Comparison of ENCODE assay signal across 10 cellular contexts in genomic region chr9:134374301-134375010, GRCh38. TPM values are rescaled to one million over a fixed set of nuclear protein-coding genes. Genes with fewer than 3 reads are reported as not detected.
DNase-seq lines count a peak whose midpoint lies in the region; ATAC-seq and TF ChIP-seq lines count a peak whose summit lies in the region.
"Had no signal": no experiment of that assay in that cellular context is flagged by ENCODE, and none has a peak within 500 bp of the region (broad histone marks: within the 10 kb centered on the region; RNA-seq: fewer than 3 reads in every experiment).

No MANE protein-coding gene starts in this region.

- H3K9me3 ChIP-seq in HUES64 (ENCODE audit: insufficient read depth, low read depth, low read length): no peaks in the 10 kb centered on the region
- H3K9me3 ChIP-seq in ascending aorta: no peaks in the 10 kb centered on the region
- H3K9me3 ChIP-seq in left lung: no peaks in the 10 kb centered on the region

- DNase-seq in ascending aorta (ENCODE audit: low spot score in 2 of 2) (no peak), left lung (peak in 1 of 2 donors; percentile 67), sciatic nerve (ENCODE audit: low spot score) (no peak), UCSD-AML1 (lab: John Stamatoyannopoulos, UW; ENCODE audit: unreplicated experiment) (no peak)
- no peak for DNase-seq in stimulated activated naive B cell treated with anti-CD40 and anti-IgM and Interleukin-4, amounts not matched to agents 10 μg/mL and 1 μg/mL and 100 μg/mL, for 72 hours
- no peak for DNase-seq in activated CD8-positive, alpha-beta T cell treated with anti-CD3 and anti-CD28 coated beads, Interleukin-2, amount 10 ng/mL, durations not matched to agents 7 days and 5 days
- DNase-seq: NCI-H1417 treated with DMSO at 0.1 percent for 48 hours, T-cell had no signal

- no peak overlapping the region for H3K4me3 ChIP-seq in HUES64 (ENCODE audit: low read length)
- peak overlapping the region in 1 of 2 donors; percentile 35 for H3K4me3 ChIP-seq in ascending aorta
- peak overlapping the region in 1 of 2 donors; percentile 35 for H3K4me3 ChIP-seq in left lung

- POLR2A ChIA-PET in activated CD8-positive, alpha-beta T cell treated with anti-CD3 and anti-CD28 coated beads, Interleukin-2, amount 10 ng/mL, durations not matched to agents 7 days and 5 days (lab: Charles Lee): no interaction called here

- no peaks in the 10 kb centered on the region for H3K36me3 Mint-ChIP-seq in stimulated activated naive B cell treated with anti-CD40 and anti-IgM and Interleukin-4, amounts not matched to agents 10 μg/mL and 1 μg/mL and 100 μg/mL, for 72 hours
- no peaks in the 10 kb centered on the region for H3K36me3 Mint-ChIP-seq in activated CD8-positive, alpha-beta T cell treated with anti-CD3 and anti-CD28 coated beads, Interleukin-2, amount 10 ng/mL, durations not matched to agents 7 days and 5 days (ENCODE audit: low read depth)
- H3K36me3 Mint-ChIP-seq: T-cell had no signal

- ATAC-seq in left lung (no peak), sciatic nerve (no peak), GM21825 (IDR thresholded peaks at IDR 0.05; ENCODE audit: unreplicated experiment) (no peak)
- ATAC-seq in stimulated activated naive B cell treated with anti-CD40 and anti-IgM and Interleukin-4, amounts not matched to agents 10 μg/mL and 1 μg/mL and 100 μg/mL, for 72 hours (replicated peaks): peak; percentile 43 to 52
- ATAC-seq in activated CD8-positive, alpha-beta T cell treated with anti-CD3 and anti-CD28 coated beads, Interleukin-2, amount 10 ng/mL, durations not matched to agents 7 days and 5 days: no peak
- ATAC-seq: T-cell had no signal

- no peaks in the 10 kb centered on the region for H3K9me3 Mint-ChIP-seq in stimulated activated naive B cell treated with anti-CD40 and anti-IgM and Interleukin-4, amounts not matched to agents 10 μg/mL and 1 μg/mL and 100 μg/mL, for 72 hours
- H3K9me3 Mint-ChIP-seq in activated CD8-positive, alpha-beta T cell treated with anti-CD3 and anti-CD28 coated beads, Interleukin-2, amount 10 ng/mL, durations not matched to agents 7 days and 5 days (ENCODE audit: insufficient read depth): no peaks in the 10 kb centered on the region
- H3K9me3 Mint-ChIP-seq: T-cell had no signal

- whole genome bisulfite sequencing in HUES64: 93% methylated on average over 21 of the region's 21 CpGs

- H3K27ac Mint-ChIP-seq in stimulated activated naive B cell treated with anti-CD40 and anti-IgM and Interleukin-4, amounts not matched to agents 10 μg/mL and 1 μg/mL and 100 μg/mL, for 72 hours: no peak overlapping the region
- no peak overlapping the region for H3K27ac Mint-ChIP-seq in activated CD8-positive, alpha-beta T cell treated with anti-CD3 and anti-CD28 coated beads, Interleukin-2, amount 10 ng/mL, durations not matched to agents 7 days and 5 days
- H3K27ac Mint-ChIP-seq: T-cell had no signal

- peaks cover 5 to 28% of the 10 kb centered on the region in 2 donors for H3K27me3 Mint-ChIP-seq in stimulated activated naive B cell treated with anti-CD40 and anti-IgM and Interleukin-4, amounts not matched to agents 10 μg/mL and 1 μg/mL and 100 μg/mL, for 72 hours
- peaks cover 3% of the 10 kb centered on the region for H3K27me3 Mint-ChIP-seq in activated CD8-positive, alpha-beta T cell treated with anti-CD3 and anti-CD28 coated beads, Interleukin-2, amount 10 ng/mL, durations not matched to agents 7 days and 5 days (ENCODE audit: low read depth)
- H3K27me3 Mint-ChIP-seq: T-cell had no signal

- no peaks in the 10 kb centered on the region for H3K36me3 ChIP-seq in HUES64 (ENCODE audit: insufficient read depth, low read length)
- H3K36me3 ChIP-seq in ascending aorta: no peaks in the 10 kb centered on the region
- no peaks in the 10 kb centered on the region for H3K36me3 ChIP-seq in left lung

- H3K4me1 Mint-ChIP-seq in stimulated activated naive B cell treated with anti-CD40 and anti-IgM and Interleukin-4, amounts not matched to agents 10 μg/mL and 1 μg/mL and 100 μg/mL, for 72 hours: peaks cover 15 to 18% of the 10 kb centered on the region in 2 donors
- H3K4me1 Mint-ChIP-seq in activated CD8-positive, alpha-beta T cell treated with anti-CD3 and anti-CD28 coated beads, Interleukin-2, amount 10 ng/mL, durations not matched to agents 7 days and 5 days (ENCODE audit: low read depth): no peaks in the 10 kb centered on the region

- no peak overlapping the region for H3K4me3 Mint-ChIP-seq in stimulated activated naive B cell treated with anti-CD40 and anti-IgM and Interleukin-4, amounts not matched to agents 10 μg/mL and 1 μg/mL and 100 μg/mL, for 72 hours
- no peak overlapping the region for H3K4me3 Mint-ChIP-seq in activated CD8-positive, alpha-beta T cell treated with anti-CD3 and anti-CD28 coated beads, Interleukin-2, amount 10 ng/mL, durations not matched to agents 7 days and 5 days
- H3K4me3 Mint-ChIP-seq: T-cell had no signal

- intact Hi-C loops in ascending aorta (cut with DNase I) (loop anchor here (5.0 kb wide), 1 partner anchor 68 kb away; no protein-coding TSS in a partner anchor), left lung (cut with DNase I) (no loop called here), sciatic nerve (cut with DNase I) (loop anchor here (5.0 kb wide), 1 partner anchor 202 kb away; no protein-coding TSS in a partner anchor)

- CTCF ChIA-PET in activated CD8-positive, alpha-beta T cell treated with anti-CD3 and anti-CD28 coated beads, Interleukin-2, amount 10 ng/mL, durations not matched to agents 7 days and 5 days (lab: Charles Lee): no interaction called here

- H3K27ac ChIP-seq in HUES64 (ENCODE audit: low read depth, low read length) (no peak overlapping the region), ascending aorta (peak overlapping the region; percentile 85 to 89), left lung (peak overlapping the region; percentile 83 to 98)

- H3K4me1 ChIP-seq in HUES64 (ENCODE audit: insufficient read depth, low read length): no peaks in the 10 kb centered on the region
- peaks cover 45 to 75% of the 10 kb centered on the region in 2 donors for H3K4me1 ChIP-seq in ascending aorta
- peaks cover 63 to 100% of the 10 kb centered on the region in 2 donors for H3K4me1 ChIP-seq in left lung

- H3K27me3 ChIP-seq in HUES64 (ENCODE audit: insufficient read depth, low read length) (no peaks in the 10 kb centered on the region), ascending aorta (no peaks in the 10 kb centered on the region), left lung (no peaks in the 10 kb centered on the region)

- TF ChIP-seq CTCF in ascending aorta (IDR thresholded peaks at IDR 0.05) (no peak), left lung (IDR thresholded peaks at IDR 0.05) (no peak)

- H3K9ac ChIP-seq in HUES64 (ENCODE audit: low read depth, low read length): 0 out of 2 replicates have a peak overlapping the region, but pooled peaks have one; percentile 16

RNA-seq across cellular contexts. Expression of gene RXRA, which starts 48.2 kb away (rescaled TPM):
- polyA plus RNA-seq in HUES64 (2013, experiment 1 of 2): 21.0 TPM
- polyA plus RNA-seq in HUES64 (2013, experiment 2 of 2): 21.8 TPM
- 64.1 TPM for total RNA-seq in ascending aorta
- total RNA-seq in left lung: 10 to 100 TPM; 56.7 to 79.5 TPM
- total RNA-seq in sciatic nerve: 78.1 TPM
- 1 to 10 TPM; 3.8 to 4.2 TPM for total RNA-seq in activated CD8-positive, alpha-beta T cell treated with anti-CD3 and anti-CD28 coated beads, Interleukin-2, amount 10 ng/mL, durations not matched to agents 7 days and 5 days

Comparison
In these comparisons a context has a peak if more than half of its experiments do, and no peak if none do; other contexts are left out.
1. ATAC-seq: peak in stimulated activated naive B cell treated with anti-CD40 and anti-IgM and Interleukin-4, amounts not matched to agents 10 μg/mL and 1 μg/mL and 100 μg/mL, for 72 hours (2 of 2); none in left lung (single experiment), sciatic nerve (single experiment), activated CD8-positive, alpha-beta T cell treated with anti-CD3 and anti-CD28 coated beads, Interleukin-2, amount 10 ng/mL, durations not matched to agents 7 days and 5 days (single experiment) and GM21825 (single experiment).
2. RNA of gene RXRA, which starts 48.2 kb away (total RNA-seq): 56.7 to 79.5 TPM in left lung, 78.1 TPM in sciatic nerve (single experiment) and 64.1 TPM in ascending aorta (single experiment); 3.8 to 4.2 TPM in activated CD8-positive, alpha-beta T cell treated with anti-CD3 and anti-CD28 coated beads, Interleukin-2, amount 10 ng/mL, durations not matched to agents 7 days and 5 days; every median in the first group is over 10 times any median in the second.
3. intact Hi-C loops: an anchor here in ascending aorta (5.0 kb wide) and sciatic nerve (5.0 kb wide); none called in left lung.